ENCODE assay signal across 1 cellular context in genomic region chr2:156343096-156343939, GRCh38.
TF ChIP-seq lines count a peak whose summit lies in the region.

No MANE protein-coding gene starts in this region.

TF ChIP-seq in K562, 482 proteins besides CTCF, POLR2A, EP300 and RAD21 (continued from another document):
- no peak for TF ChIP-seq BRF2 (IDR thresholded peaks at IDR 0.05; ENCODE audit: borderline replicate concordance, insufficient read depth, insufficient read length)
- TF ChIP-seq PCBP2 (IDR thresholded peaks at IDR 0.05; ENCODE audit: low read depth, low read length, poor library complexity, severe bottlenecking): no peak
